In the genomic region with DNA sequence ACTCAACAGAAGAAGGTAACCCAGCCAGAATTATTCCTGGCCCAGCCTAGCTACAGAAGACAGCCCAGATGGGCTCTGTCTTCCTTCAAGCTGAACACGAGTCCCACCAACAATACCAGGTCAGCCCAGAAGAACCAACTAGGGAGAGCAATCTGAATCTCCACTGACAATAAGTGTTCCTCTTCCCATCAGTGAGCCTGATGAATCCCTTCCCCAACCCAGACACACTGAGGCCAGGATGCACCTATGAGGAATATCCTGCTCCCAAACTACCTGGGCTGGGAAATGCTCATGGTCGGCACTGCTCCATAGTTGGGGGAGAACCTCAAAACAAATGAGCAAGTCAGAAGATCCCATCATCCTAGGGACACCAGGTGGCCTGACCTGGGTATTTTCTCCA, we compare ENCODE assay signal across 1 cellular context.
TF ChIP-seq lines count a peak whose summit lies in the region.

No MANE protein-coding gene starts in this region.

TF ChIP-seq in WTC11, 78 proteins besides CTCF, POLR2A, EP300 and RAD21 (continued from another document):
- TF ChIP-seq, protein P1, sequence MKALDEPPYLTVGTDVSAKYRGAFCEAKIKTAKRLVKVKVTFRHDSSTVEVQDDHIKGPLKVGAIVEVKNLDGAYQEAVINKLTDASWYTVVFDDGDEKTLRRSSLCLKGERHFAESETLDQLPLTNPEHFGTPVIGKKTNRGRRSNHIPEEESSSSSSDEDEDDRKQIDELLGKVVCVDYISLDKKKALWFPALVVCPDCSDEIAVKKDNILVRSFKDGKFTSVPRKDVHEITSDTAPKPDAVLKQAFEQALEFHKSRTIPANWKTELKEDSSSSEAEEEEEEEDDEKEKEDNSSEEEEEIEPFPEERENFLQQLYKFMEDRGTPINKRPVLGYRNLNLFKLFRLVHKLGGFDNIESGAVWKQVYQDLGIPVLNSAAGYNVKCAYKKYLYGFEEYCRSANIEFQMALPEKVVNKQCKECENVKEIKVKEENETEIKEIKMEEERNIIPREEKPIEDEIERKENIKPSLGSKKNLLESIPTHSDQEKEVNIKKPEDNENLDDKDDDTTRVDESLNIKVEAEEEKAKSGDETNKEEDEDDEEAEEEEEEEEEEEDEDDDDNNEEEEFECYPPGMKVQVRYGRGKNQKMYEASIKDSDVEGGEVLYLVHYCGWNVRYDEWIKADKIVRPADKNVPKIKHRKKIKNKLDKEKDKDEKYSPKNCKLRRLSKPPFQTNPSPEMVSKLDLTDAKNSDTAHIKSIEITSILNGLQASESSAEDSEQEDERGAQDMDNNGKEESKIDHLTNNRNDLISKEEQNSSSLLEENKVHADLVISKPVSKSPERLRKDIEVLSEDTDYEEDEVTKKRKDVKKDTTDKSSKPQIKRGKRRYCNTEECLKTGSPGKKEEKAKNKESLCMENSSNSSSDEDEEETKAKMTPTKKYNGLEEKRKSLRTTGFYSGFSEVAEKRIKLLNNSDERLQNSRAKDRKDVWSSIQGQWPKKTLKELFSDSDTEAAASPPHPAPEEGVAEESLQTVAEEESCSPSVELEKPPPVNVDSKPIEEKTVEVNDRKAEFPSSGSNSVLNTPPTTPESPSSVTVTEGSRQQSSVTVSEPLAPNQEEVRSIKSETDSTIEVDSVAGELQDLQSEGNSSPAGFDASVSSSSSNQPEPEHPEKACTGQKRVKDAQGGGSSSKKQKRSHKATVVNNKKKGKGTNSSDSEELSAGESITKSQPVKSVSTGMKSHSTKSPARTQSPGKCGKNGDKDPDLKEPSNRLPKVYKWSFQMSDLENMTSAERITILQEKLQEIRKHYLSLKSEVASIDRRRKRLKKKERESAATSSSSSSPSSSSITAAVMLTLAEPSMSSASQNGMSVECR (CRISPR knock-in tag; IDR thresholded peaks at IDR 0.05; ENCODE audit: borderline replicate concordance): no peak
- TF ChIP-seq, protein P2, sequence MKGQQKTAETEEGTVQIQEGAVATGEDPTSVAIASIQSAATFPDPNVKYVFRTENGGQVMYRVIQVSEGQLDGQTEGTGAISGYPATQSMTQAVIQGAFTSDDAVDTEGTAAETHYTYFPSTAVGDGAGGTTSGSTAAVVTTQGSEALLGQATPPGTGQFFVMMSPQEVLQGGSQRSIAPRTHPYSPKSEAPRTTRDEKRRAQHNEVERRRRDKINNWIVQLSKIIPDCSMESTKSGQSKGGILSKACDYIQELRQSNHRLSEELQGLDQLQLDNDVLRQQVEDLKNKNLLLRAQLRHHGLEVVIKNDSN (CRISPR knock-in tag; IDR thresholded peaks at IDR 0.05): no peak
- TF ChIP-seq, protein P3, sequence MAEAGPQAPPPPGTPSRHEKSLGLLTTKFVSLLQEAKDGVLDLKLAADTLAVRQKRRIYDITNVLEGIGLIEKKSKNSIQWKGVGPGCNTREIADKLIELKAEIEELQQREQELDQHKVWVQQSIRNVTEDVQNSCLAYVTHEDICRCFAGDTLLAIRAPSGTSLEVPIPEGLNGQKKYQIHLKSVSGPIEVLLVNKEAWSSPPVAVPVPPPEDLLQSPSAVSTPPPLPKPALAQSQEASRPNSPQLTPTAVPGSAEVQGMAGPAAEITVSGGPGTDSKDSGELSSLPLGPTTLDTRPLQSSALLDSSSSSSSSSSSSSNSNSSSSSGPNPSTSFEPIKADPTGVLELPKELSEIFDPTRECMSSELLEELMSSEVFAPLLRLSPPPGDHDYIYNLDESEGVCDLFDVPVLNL (CRISPR knock-in tag; IDR thresholded peaks at IDR 0.05; ENCODE audit: borderline replicate concordance, low read depth): no peak
- TF ChIP-seq NFATC4 (CRISPR knock-in tag; IDR thresholded peaks at IDR 0.05): no peak
- TF ChIP-seq, protein P4, sequence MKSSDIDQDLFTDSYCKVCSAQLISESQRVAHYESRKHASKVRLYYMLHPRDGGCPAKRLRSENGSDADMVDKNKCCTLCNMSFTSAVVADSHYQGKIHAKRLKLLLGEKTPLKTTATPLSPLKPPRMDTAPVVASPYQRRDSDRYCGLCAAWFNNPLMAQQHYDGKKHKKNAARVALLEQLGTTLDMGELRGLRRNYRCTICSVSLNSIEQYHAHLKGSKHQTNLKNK (CRISPR knock-in tag; IDR thresholded peaks at IDR 0.05): no peak
- TF ChIP-seq, protein P5, sequence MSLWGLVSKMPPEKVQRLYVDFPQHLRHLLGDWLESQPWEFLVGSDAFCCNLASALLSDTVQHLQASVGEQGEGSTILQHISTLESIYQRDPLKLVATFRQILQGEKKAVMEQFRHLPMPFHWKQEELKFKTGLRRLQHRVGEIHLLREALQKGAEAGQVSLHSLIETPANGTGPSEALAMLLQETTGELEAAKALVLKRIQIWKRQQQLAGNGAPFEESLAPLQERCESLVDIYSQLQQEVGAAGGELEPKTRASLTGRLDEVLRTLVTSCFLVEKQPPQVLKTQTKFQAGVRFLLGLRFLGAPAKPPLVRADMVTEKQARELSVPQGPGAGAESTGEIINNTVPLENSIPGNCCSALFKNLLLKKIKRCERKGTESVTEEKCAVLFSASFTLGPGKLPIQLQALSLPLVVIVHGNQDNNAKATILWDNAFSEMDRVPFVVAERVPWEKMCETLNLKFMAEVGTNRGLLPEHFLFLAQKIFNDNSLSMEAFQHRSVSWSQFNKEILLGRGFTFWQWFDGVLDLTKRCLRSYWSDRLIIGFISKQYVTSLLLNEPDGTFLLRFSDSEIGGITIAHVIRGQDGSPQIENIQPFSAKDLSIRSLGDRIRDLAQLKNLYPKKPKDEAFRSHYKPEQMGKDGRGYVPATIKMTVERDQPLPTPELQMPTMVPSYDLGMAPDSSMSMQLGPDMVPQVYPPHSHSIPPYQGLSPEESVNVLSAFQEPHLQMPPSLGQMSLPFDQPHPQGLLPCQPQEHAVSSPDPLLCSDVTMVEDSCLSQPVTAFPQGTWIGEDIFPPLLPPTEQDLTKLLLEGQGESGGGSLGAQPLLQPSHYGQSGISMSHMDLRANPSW (CRISPR knock-in tag; conservative IDR thresholded peaks at IDR 0.05; ENCODE audit: low read depth): no peak
- no peak for TF ChIP-seq ZNF671 (CRISPR knock-in tag; IDR thresholded peaks at IDR 0.05)
- TF ChIP-seq ZBTB21 (CRISPR knock-in tag; IDR thresholded peaks at IDR 0.05; ENCODE audit: borderline replicate concordance): no peak
- TF ChIP-seq, protein P6, sequence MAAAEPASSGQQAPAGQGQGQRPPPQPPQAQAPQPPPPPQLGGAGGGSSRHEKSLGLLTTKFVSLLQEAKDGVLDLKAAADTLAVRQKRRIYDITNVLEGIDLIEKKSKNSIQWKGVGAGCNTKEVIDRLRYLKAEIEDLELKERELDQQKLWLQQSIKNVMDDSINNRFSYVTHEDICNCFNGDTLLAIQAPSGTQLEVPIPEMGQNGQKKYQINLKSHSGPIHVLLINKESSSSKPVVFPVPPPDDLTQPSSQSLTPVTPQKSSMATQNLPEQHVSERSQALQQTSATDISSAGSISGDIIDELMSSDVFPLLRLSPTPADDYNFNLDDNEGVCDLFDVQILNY (CRISPR knock-in tag; IDR thresholded peaks at IDR 0.05): no peak
- TF ChIP-seq, protein P7, sequence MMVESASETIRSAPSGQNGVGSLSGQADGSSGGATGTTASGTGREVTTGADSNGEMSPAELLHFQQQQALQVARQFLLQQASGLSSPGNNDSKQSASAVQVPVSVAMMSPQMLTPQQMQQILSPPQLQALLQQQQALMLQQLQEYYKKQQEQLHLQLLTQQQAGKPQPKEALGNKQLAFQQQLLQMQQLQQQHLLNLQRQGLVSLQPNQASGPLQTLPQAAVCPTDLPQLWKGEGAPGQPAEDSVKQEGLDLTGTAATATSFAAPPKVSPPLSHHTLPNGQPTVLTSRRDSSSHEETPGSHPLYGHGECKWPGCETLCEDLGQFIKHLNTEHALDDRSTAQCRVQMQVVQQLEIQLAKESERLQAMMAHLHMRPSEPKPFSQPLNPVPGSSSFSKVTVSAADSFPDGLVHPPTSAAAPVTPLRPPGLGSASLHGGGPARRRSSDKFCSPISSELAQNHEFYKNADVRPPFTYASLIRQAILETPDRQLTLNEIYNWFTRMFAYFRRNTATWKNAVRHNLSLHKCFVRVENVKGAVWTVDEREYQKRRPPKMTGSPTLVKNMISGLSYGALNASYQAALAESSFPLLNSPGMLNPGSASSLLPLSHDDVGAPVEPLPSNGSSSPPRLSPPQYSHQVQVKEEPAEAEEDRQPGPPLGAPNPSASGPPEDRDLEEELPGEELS (CRISPR knock-in tag; IDR thresholded peaks at IDR 0.05): no peak
- no peak for TF ChIP-seq MXD4 (CRISPR knock-in tag; IDR thresholded peaks at IDR 0.05; ENCODE audit: borderline replicate concordance)
